ENCODE assay signal across 9 cellular contexts in the genomic region with DNA sequence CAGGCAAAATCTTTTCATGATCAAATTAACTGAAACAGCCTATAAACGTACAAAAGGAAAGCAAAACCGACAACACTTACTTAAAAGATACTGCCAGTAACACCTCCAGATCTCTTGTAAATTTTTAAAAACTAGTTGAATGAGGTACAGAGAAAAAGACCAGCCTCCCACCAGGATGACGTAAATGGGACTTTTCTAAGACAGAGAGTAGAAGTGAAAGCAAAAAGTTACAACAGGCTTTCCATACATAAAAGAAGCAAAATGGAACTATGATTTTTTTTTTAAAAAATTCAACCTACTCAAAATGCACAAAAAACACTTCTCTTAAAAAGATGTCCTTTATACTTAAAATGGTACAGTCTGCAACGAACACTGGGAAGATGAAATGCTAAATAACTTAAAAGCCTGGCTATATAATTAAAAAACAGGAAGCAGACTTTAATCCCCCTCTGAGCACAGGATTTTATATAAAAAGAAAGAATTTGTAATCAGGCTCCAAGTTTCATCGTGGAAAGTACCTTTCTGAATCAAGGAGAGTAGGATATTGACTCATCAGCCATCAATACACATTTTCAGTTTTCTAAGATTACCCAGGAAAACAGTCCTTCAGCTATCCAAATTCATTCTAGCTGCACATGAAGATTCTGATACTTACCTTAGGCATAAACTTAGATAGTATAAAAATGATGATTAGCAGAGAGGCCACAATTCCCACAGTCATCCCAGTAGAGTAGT. TPM values are rescaled to one million over a fixed set of nuclear protein-coding genes. Genes with fewer than 3 reads are reported as not detected.
DNase-seq lines count a peak whose midpoint lies in the region; ATAC-seq, FAIRE-seq and TF ChIP-seq lines count a peak whose summit lies in the region.
"Had no signal": no experiment of that assay in that cellular context is flagged by ENCODE, and none has a peak within 500 bp of the region (broad histone marks: within the 10 kb centered on the region; RNA-seq: fewer than 3 reads in every experiment).

No MANE protein-coding gene starts in this region.

- TF ChIP-seq CTCF in mucosa of descending colon (IDR thresholded peaks at IDR 0.05) (no peak), nephron progenitor cell (IDR thresholded peaks at IDR 0.05) (no peak)

- peak; percentile 94 for FAIRE-seq in GM18507 (lab: Jason Lieb, UNC)

- intact Hi-C loops in mucosa of descending colon (cut with DNase I, micrococcal nuclease), result loop anchor here (2.0 to 10.0 kb wide), 4 partner anchors 51 to 101 kb away; a partner anchor contains a TSS

- H3K9me3 Mint-ChIP-seq in nephron progenitor cell, result no peaks in the 10 kb centered on the region

- peak; percentile 81 for ATAC-seq in HG02852 (IDR thresholded peaks at IDR 0.05; ENCODE audit: unreplicated experiment)
- ATAC-seq in mucosa of descending colon, result peak; percentile 60
- ATAC-seq in HG03045 (IDR thresholded peaks at IDR 0.05; ENCODE audit: unreplicated experiment), result no peak
- ATAC-seq: HCT116 had no signal

- no peaks in the 10 kb centered on the region for H3K4me1 ChIP-seq in mucosa of descending colon (ENCODE audit: low read depth)

- no peaks in the 10 kb centered on the region for H3K4me1 Mint-ChIP-seq in nephron progenitor cell

- H3K36me3 ChIP-seq in mucosa of descending colon (ENCODE audit: low read depth), result no peaks in the 10 kb centered on the region

- peaks cover 55% of the 10 kb centered on the region for H3K36me3 Mint-ChIP-seq in nephron progenitor cell (ENCODE audit: low read depth)

- H3K4me3 ChIP-seq in mucosa of descending colon, result no peak overlapping the region

- no peak overlapping the region for H3K27ac Mint-ChIP-seq in nephron progenitor cell

- no peaks in the 10 kb centered on the region for H3K9me3 ChIP-seq in mucosa of descending colon

- DNase-seq in GM18507 (ENCODE audit: extremely low spot score, insufficient read length, low read depth) (no peak), T-helper 1 cell (peak in 4 of 5 donors; percentile 38 to 84 (median 46)), mucosa of descending colon (no peak), NCI-H524 (lab: John Stamatoyannopoulos, UW) (no peak), NCI-H526 treated with DMSO at 0.1 percent for 48 hours (lab: John Stamatoyannopoulos, UW) (no peak), nephron progenitor cell (no peak)

- H3K27me3 Mint-ChIP-seq in nephron progenitor cell (ENCODE audit: low read depth, poor library complexity), result no peaks in the 10 kb centered on the region

- H3K4me3 Mint-ChIP-seq in nephron progenitor cell, result no peak overlapping the region

RNA-seq across cellular contexts. Expression of a gene that starts 14.2 kb away (rescaled TPM):
- total RNA-seq in mucosa of descending colon, result 100 to 1,000 TPM; 167 to 444 (median 219) TPM

RNA-seq across cellular contexts. Expression of a gene that starts 14.4 kb away (rescaled TPM):
- total RNA-seq in mucosa of descending colon, result 10 to 100 TPM in 2 of 3 donors, 1 to 10 TPM in 1; 6.3 to 16.9 (median 10.2) TPM

RNA-seq across cellular contexts. Expression of a gene that starts 24.8 kb away (rescaled TPM):
- 10 to 100 TPM in 1 of 3 donors, 1 to 10 TPM in 2; 2.6 to 29.3 (median 3.9) TPM for total RNA-seq in mucosa of descending colon

RNA-seq across cellular contexts. Expression of a gene that starts 47.0 kb away (rescaled TPM):
- total RNA-seq in mucosa of descending colon, result 100 to 1,000 TPM; 219 to 286 (median 281) TPM

RNA-seq across cellular contexts. Expression of a gene that starts 47.8 kb away (rescaled TPM):
- total RNA-seq in mucosa of descending colon, result 1 to 10 TPM in 2 of 3 donors, under 1 TPM in 1; 0.81 to 2.0 (median 1.8) TPM

Comparison
In these comparisons a context has a peak if more than half of its experiments do, and no peak if none do; other contexts are left out.
1. DNase-seq: peak in T-helper 1 cell (4 of 5); none in GM18507 (single experiment), mucosa of descending colon (0 of 3), NCI-H524 (0 of 2), NCI-H526 treated with DMSO at 0.1 percent for 48 hours (single experiment) and nephron progenitor cell (single experiment).